8 cellular contexts compared by ENCODE assay signal in genomic region chr5:137754236-137754960, GRCh38. TPM values are rescaled to one million over a fixed set of nuclear protein-coding genes. Genes with fewer than 3 reads are reported as not detected.
DNase-seq lines count a peak whose midpoint lies in the region; ATAC-seq and TF ChIP-seq lines count a peak whose summit lies in the region.

Gene HNRNPA0 (minus strand): TSS chr5:137754363. CDS start chr5:137754066, 297 bp downstream.

- H3K36me3 ChIP-seq in left ventricle myocardium inferior (no peaks in the 10 kb centered on the region), prostate gland (no peaks in the 10 kb centered on the region), urinary bladder (ENCODE audit: insufficient read depth) (no peaks in the 10 kb centered on the region)

- H3K27me3 ChIP-seq in left ventricle myocardium inferior (ENCODE audit: low read depth) (no peaks in the 10 kb centered on the region), prostate gland (replicated peaks; ENCODE audit: insufficient read depth) (no peaks in the 10 kb centered on the region)

- DNase-seq in GM13976 (ENCODE audit: low spot score) (peak; percentile 97), NCI-H146 treated with DMSO at 0.1 percent for 48 hours (lab: John Stamatoyannopoulos, UW; ENCODE audit: unreplicated experiment) (peak; percentile 84), amniotic epithelial cell (ENCODE audit: low read depth) (peak; percentile 96), left ventricle myocardium inferior (peak; percentile 96), prostate gland (ENCODE audit: low spot score) (peak; percentile 97)

- H3K4me1 ChIP-seq in left ventricle myocardium inferior, result peaks cover 56% of the 10 kb centered on the region
- no peaks in the 10 kb centered on the region for H3K4me1 ChIP-seq in prostate gland (replicated peaks)
- no peaks in the 10 kb centered on the region for H3K4me1 ChIP-seq in urinary bladder (ENCODE audit: insufficient read depth)

- ATAC-seq in HG02870 (IDR thresholded peaks at IDR 0.05; ENCODE audit: unreplicated experiment), result peak; percentile 71

- H3K27ac ChIP-seq in left ventricle myocardium inferior (replicated peaks) (peak within 1 kb of the TSS; percentile 95), prostate gland (peak within 1 kb of the TSS; percentile 99), urinary bladder (ENCODE audit: low read depth) (peak within 1 kb of the TSS; percentile 99)

- peak; percentile 99 for TF ChIP-seq POLR2A in prostate gland (IDR thresholded peaks at IDR 0.05)

- no peak for TF ChIP-seq CTCF in GM13976 (IDR thresholded peaks at IDR 0.05; ENCODE audit: borderline replicate concordance, control extremely low read depth, extremely low read depth, insufficient read depth, missing control alignments)
- peak; percentile 33 for TF ChIP-seq CTCF in left ventricle myocardium inferior (IDR thresholded peaks at IDR 0.05; ENCODE audit: borderline replicate concordance)
- TF ChIP-seq CTCF in prostate gland (IDR thresholded peaks at IDR 0.05), result peak in 2 of 4 experiments; percentile 16 to 29

- under 1% methylated on average over 77 of the region's 77 CpGs for WGBS in prostate gland
- under 1% methylated on average over 77 of the region's 77 CpGs for WGBS in urinary bladder

- intact Hi-C loops in T-helper 1 cell treated with Interleukin-12 subunit alpha and Interleukin-12 subunit beta and Interleukin-4 antibody, amounts not matched to agents 30 ng/mL and 1 ng/mL, for 36 hours (cut with micrococcal nuclease), result loop anchor here (1.0 to 10.0 kb wide), 15 partner anchors 57 to 1638 kb away; partner anchors contain the start of genes BRD8, EGR1, ETF1 and FAM53C
- intact Hi-C loops in left ventricle myocardium inferior (cut with micrococcal nuclease), result no loop called here
- intact Hi-C loops in prostate gland (cut with DNase I), result loop anchor here (5.0 kb wide), 1 partner anchor 48 kb away; no protein-coding TSS in a partner anchor

- H3K4me3 ChIP-seq in left ventricle myocardium inferior (peak within 1 kb of the TSS; percentile 85), prostate gland (peak within 1 kb of the TSS; percentile 71 to 92), urinary bladder (ENCODE audit: low read depth, low read length) (peak within 1 kb of the TSS; percentile 61)

- no peaks in the 10 kb centered on the region for H3K9me3 ChIP-seq in left ventricle myocardium inferior (replicated peaks)
- no peaks in the 10 kb centered on the region for H3K9me3 ChIP-seq in prostate gland

- in situ Hi-C loops in GM13976 (cut with MboI; ENCODE audit: low sequenced_read_pairs, unreplicated experiment), result no loop called here

RNA-seq across cellular contexts. Expression of gene HNRNPA0, which starts in this region (rescaled TPM):
- 27.6 and 29.3 TPM in 2 replicates for total RNA-seq in T-helper 1 cell treated with Interleukin-12 subunit alpha and Interleukin-12 subunit beta and Interleukin-4 antibody, amounts not matched to agents 30 ng/mL and 1 ng/mL, for 36 hours
- total RNA-seq in left ventricle myocardium inferior (13.1 TPM), prostate gland (10 to 100 TPM; 11.0 to 17.4 TPM), urinary bladder (22.3 TPM)
- 38.5 TPM for polyA plus RNA-seq in urinary bladder

Comparison
In these comparisons a context has a peak if more than half of its experiments do, and no peak if none do; other contexts are left out.
1. Peak in every context shown above with its lines: DNase-seq, ATAC-seq, H3K4me3 ChIP-seq and H3K27ac ChIP-seq.